Comparison of ENCODE assay signal across 9 cellular contexts in the genomic region with DNA sequence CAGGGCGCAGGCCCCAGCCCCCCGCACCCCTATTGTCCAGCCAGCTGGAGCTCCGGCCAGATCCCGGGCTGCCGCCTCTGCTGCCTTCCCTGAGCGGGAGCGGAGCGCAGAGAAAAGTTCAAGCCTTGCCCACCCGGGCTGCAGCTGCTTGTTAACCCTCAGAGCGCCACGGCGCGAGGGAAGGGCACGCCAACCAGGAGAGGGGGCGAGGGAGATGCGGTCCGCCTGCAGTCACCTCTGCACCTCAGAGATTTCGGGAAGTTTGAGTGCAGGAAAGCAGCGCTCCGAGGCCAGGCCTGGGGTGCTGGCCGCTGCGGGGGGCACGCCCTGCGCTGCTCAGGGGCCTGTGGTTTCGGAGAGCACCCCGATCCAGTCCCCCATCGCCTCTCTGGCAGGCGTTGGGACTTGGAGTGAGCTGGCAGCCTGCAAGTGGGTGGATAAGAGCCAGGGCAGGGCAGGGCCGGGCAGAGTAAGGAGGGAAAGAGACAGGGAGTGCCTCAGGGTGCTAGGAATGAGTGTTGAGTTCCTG. TPM values are rescaled to one million over a fixed set of nuclear protein-coding genes. Genes with fewer than 3 reads are reported as not detected.
A peak's percentile ranks its signal among the peaks of the same experiment; 100 is the strongest.
DNase-seq lines count a peak whose midpoint lies in the region; FAIRE-seq and TF ChIP-seq lines count a peak whose summit lies in the region.
"Had no signal": no experiment of that assay in that cellular context is flagged by ENCODE, and none has a peak within 500 bp of the region (broad histone marks: within the 10 kb centered on the region; RNA-seq: fewer than 3 reads in every experiment).

No MANE protein-coding gene starts in this region.

- peak overlapping the region; percentile 59 for H3K27ac Mint-ChIP-seq in chondrocyte (ENCODE audit: unreplicated experiment)

- peaks cover 3% of the 10 kb centered on the region for H3K27me3 Mint-ChIP-seq in chondrocyte (ENCODE audit: low read depth)

- H3K4me1 Mint-ChIP-seq in chondrocyte (ENCODE audit: low read depth), result peaks cover 46% of the 10 kb centered on the region

- no peaks in the 10 kb centered on the region for H3K9me3 Mint-ChIP-seq in chondrocyte (ENCODE audit: low read depth)

- DNase-seq in HTR-8/SVneo (ENCODE audit: insufficient read length, low spot score) (no peak), chondrocyte (ENCODE audit: low spot score) (no peak), iPS-NIHi7 (ENCODE audit: extremely low spot score) (peak; percentile 30), DMS79 treated with DMSO at 0.1 percent for 48 hours (lab: John Stamatoyannopoulos, UW) (no peak), D341Med (ENCODE audit: low spot score) (no peak), NCI-H2227 treated with DMSO at 0.1 percent for 48 hours (lab: John Stamatoyannopoulos, UW) (no peak), SK-N-DZ (ENCODE audit: low spot score) (no peak)

- peak overlapping the region; percentile 31 for H3K27ac ChIP-seq in stomach smooth muscle (ENCODE audit: low read length)

- no peaks in the 10 kb centered on the region for H3K36me3 ChIP-seq in stomach smooth muscle (ENCODE audit: control insufficient read depth in 2 of 2, insufficient read depth in 2 of 2, low read length in 2 of 2)

- no peaks in the 10 kb centered on the region for H3K9me3 ChIP-seq in stomach smooth muscle (ENCODE audit: control insufficient read depth in 2 of 2, low read length in 2 of 2)

- H3K4me3 Mint-ChIP-seq in chondrocyte (ENCODE audit: unreplicated experiment), result peak overlapping the region; percentile 83

- H3K36me3 Mint-ChIP-seq in chondrocyte (ENCODE audit: low read depth), result no peaks in the 10 kb centered on the region

- H3K9ac ChIP-seq in stomach smooth muscle (ENCODE audit: low read length in 2 of 2), result peak overlapping the region in 1 of 2 donors; percentile 36

- no peak for TF ChIP-seq CTCF in chondrocyte (IDR thresholded peaks at IDR 0.05)

- peak overlapping the region; percentile 68 to 77 for H3K4me3 ChIP-seq in stomach smooth muscle (ENCODE audit: low read length in 2 of 2)

- peaks cover 5 to 12% of the 10 kb centered on the region in 2 donors for H3K27me3 ChIP-seq in stomach smooth muscle (ENCODE audit: control insufficient read depth in 1 of 2, insufficient read depth in 2 of 2, low read length in 2 of 2)

- peaks cover 30% of the 10 kb centered on the region for H3K4me1 ChIP-seq in stomach smooth muscle (ENCODE audit: control insufficient read depth, insufficient read depth, low read length)

- FAIRE-seq in HTR-8/SVneo (lab: Jason Lieb, UNC), result peak; percentile 59

RNA-seq across cellular contexts. Expression of a gene that starts 1.1 kb away (rescaled TPM):
- total RNA-seq in chondrocyte, result 28.1 to 49.3 TPM (median 45.1 TPM) in 3 replicates
- polyA plus RNA-seq in SK-N-DZ (2014; cell fraction: cytosol; rRNA removed), result not detected in 2 replicates
- polyA plus RNA-seq in SK-N-DZ (2014; cell fraction: nucleus; rRNA removed), result 0.01 TPM in 1 of 2 replicates, not detected in the other
- total RNA-seq: T-helper 2 cell treated with Interferon-gamma antibody and Interleukin-4, amounts not matched to agents 100 ng/mL and 5 ng/mL, for 36 hours had no signal
